24 cellular contexts compared by ENCODE assay signal in genomic region chr19:5331790-5332189, GRCh38. TPM values are rescaled to one million over a fixed set of nuclear protein-coding genes. Genes with fewer than 3 reads are reported as not detected.
DNase-seq lines count a peak whose midpoint lies in the region; ATAC-seq, FAIRE-seq and TF ChIP-seq lines count a peak whose summit lies in the region.
"Had no signal": no experiment of that assay in that cellular context is flagged by ENCODE, and none has a peak within 500 bp of the region (broad histone marks: within the 10 kb centered on the region; RNA-seq: fewer than 3 reads in every experiment).

No MANE protein-coding gene starts in this region.

- H3K9me3 ChIP-seq in GM12878 (replicated peaks; ENCODE audit: control insufficient read depth, insufficient read depth, low read length) (no peaks in the 10 kb centered on the region), H1 (ENCODE audit: insufficient read depth in 2 of 2, low read depth in 1 of 2, low read length in 1 of 2) (no peaks in the 10 kb centered on the region), osteoblast (ENCODE audit: low read depth, low read length) (no peaks in the 10 kb centered on the region)
- H3K9me3 ChIP-seq: BE2C, BLaER1, Caco-2 had no signal

- in situ Hi-C loops in GM12878 (cut with MboI), result no loop called here

- SMC1A ChIA-PET in GM12878 (lab: Charles Lee; ENCODE audit: uncharacterized antibody, unreplicated experiment), result no interaction called here

- no peaks in the 10 kb centered on the region for H3K36me3 Mint-ChIP-seq in WTC11
- no peaks in the 10 kb centered on the region for H3K36me3 Mint-ChIP-seq in activated T-cell treated with anti-CD3 and anti-CD28 coated beads, Interleukin-2, amount 50 U/mL, for 72 hours (ENCODE audit: insufficient read depth in 2 of 2)
- H3K36me3 Mint-ChIP-seq in naive thymus-derived CD8-positive, alpha-beta T cell, result no peaks in the 10 kb centered on the region
- H3K36me3 Mint-ChIP-seq: CD4-positive, CD25-positive, alpha-beta regulatory T cell; CD8-positive, alpha-beta T cell had no signal

- DNase-seq in WTC11 (ENCODE audit: low spot score) (no peak), GM12878 (ENCODE audit: low read depth, low spot score) (no peak), H1 (ENCODE audit: low read depth in 1 of 2, low spot score in 2 of 2) (no peak), osteoblast (ENCODE audit: insufficient read length, low spot score, missing footprints) (peak; percentile 17), NCI-H1105 (lab: John Stamatoyannopoulos, UW) (no peak)
- no peak for DNase-seq in activated T-cell treated with anti-CD3 and anti-CD28 coated beads, Interleukin-2, amount 50 U/mL, for 72 hours
- no peak for DNase-seq in naive thymus-derived CD8-positive, alpha-beta T cell
- DNase-seq: 8988T; ACHN; BE2C; C1 segment of cervical spinal cord; Caco-2; Calu3; CD4-positive, CD25-positive, alpha-beta regulatory T cell; CD8-positive, alpha-beta T cell; DMS79 treated with DMSO at 0.1 percent for 48 hours; GF-D8 had no signal

- TF ChIP-seq POLR2A in GM12878 (IDR thresholded peaks at IDR 0.05; ENCODE audit: low read depth, low read length), result no peak
- no peak for TF ChIP-seq POLR2A in H1 (IDR thresholded peaks at IDR 0.05; ENCODE audit: control extremely low read depth in 1 of 2, low read depth in 2 of 2, low read length in 2 of 2)

- H3K14ac ChIP-seq in H1 (ENCODE audit: insufficient read length), result no peak overlapping the region

- H3K9ac ChIP-seq in GM12878 (ENCODE audit: control insufficient read depth, insufficient read depth, low read length), result no peak overlapping the region
- H3K9ac ChIP-seq in H1 (replicated peaks in 1 of 4; ENCODE audit: extremely low read depth in 1 of 4, low read depth in 3 of 4, low read length in 3 of 4), result no peak overlapping the region
- H3K9ac ChIP-seq: BLaER1 had no signal

- TF ChIP-seq RAD21 in GM12878 (IDR thresholded peaks at IDR 0.05; ENCODE audit: insufficient read depth, low read depth, low read length), result no peak
- no peak for TF ChIP-seq RAD21 in H1 (IDR thresholded peaks at IDR 0.05 in 1 of 2, conservative IDR thresholded peaks at IDR 0.05 in 1 of 2; ENCODE audit: low read depth in 2 of 2, low read length in 2 of 2)

- H3K4me2 ChIP-seq in GM12878 (ENCODE audit: control insufficient read depth, insufficient read depth) (no peak overlapping the region), H1 (ENCODE audit: insufficient read depth in 1 of 2, low read depth in 2 of 2, low read length in 2 of 2) (no peak overlapping the region), osteoblast (ENCODE audit: insufficient read depth, low read length) (no peak overlapping the region)
- H3K4me2 ChIP-seq: BLaER1 had no signal

- H3K27me3 ChIP-seq in GM12878 (replicated peaks in 1 of 2; ENCODE audit: control insufficient read depth in 2 of 2, insufficient read depth in 2 of 2, low read length in 1 of 2) (no peaks in the 10 kb centered on the region), H1 (replicated peaks in 1 of 4; ENCODE audit: control insufficient read depth in 3 of 4, extremely low read depth in 1 of 4, insufficient read depth in 3 of 4, low read length in 3 of 4) (no peaks in the 10 kb centered on the region), osteoblast (ENCODE audit: insufficient read depth, low read length) (peaks cover 9% of the 10 kb centered on the region)
- H3K27me3 ChIP-seq: BE2C had no signal

- H2BK20ac ChIP-seq in H1 (ENCODE audit: low read length), result no peak overlapping the region

- H3K27ac Mint-ChIP-seq in WTC11, result no peak overlapping the region
- H3K27ac Mint-ChIP-seq in activated T-cell treated with anti-CD3 and anti-CD28 coated beads, Interleukin-2, amount 50 U/mL, for 72 hours, result no peak overlapping the region
- no peak overlapping the region for H3K27ac Mint-ChIP-seq in naive thymus-derived CD8-positive, alpha-beta T cell
- H3K27ac Mint-ChIP-seq: CD14-positive monocyte; CD4-positive, CD25-positive, alpha-beta regulatory T cell; CD8-positive, alpha-beta T cell had no signal

- no peak overlapping the region for H3K56ac ChIP-seq in H1 (replicated peaks; ENCODE audit: insufficient read length, low read depth, low read length)

- no peaks in the 10 kb centered on the region for H4K20me1 ChIP-seq in GM12878 (ENCODE audit: control insufficient read depth, insufficient read depth)
- peaks cover 44 to 53% of the 10 kb centered on the region in 2 experiments for H4K20me1 ChIP-seq in H1 (replicated peaks in 1 of 2; ENCODE audit: control insufficient read depth in 1 of 2, insufficient read depth in 2 of 2, low read length in 2 of 2)
- H4K20me1 ChIP-seq in osteoblast (ENCODE audit: insufficient read depth, low read length), result no peaks in the 10 kb centered on the region

- H3K79me2 ChIP-seq in GM12878 (ENCODE audit: control insufficient read depth, insufficient read depth, low read length) (no peaks in the 10 kb centered on the region), H1 (ENCODE audit: control insufficient read depth in 1 of 2, insufficient read depth in 2 of 2, low read length in 2 of 2) (peaks cover 12 to 92% of the 10 kb centered on the region in 2 experiments), osteoblast (ENCODE audit: insufficient read depth, low read length) (no peaks in the 10 kb centered on the region)

- no peaks in the 10 kb centered on the region for H3K23me2 ChIP-seq in H1 (ENCODE audit: low read depth, low read length)

- H3K27ac ChIP-seq in GM12878 (ENCODE audit: control insufficient read depth, insufficient read depth), result no peak overlapping the region
- no peak overlapping the region for H3K27ac ChIP-seq in H1 (ENCODE audit: low read depth, low read length)
- no peak overlapping the region for H3K27ac ChIP-seq in osteoblast (ENCODE audit: low read depth, low read length)
- H3K27ac ChIP-seq: BLaER1 had no signal

- TF ChIP-seq CTCF in WTC11 (IDR thresholded peaks at IDR 0.05) (no peak), GM12878 (IDR thresholded peaks at IDR 0.05 in 2 of 3, conservative IDR thresholded peaks at IDR 0.05 in 1 of 3; ENCODE audit: control insufficient read depth in 2 of 3, extremely low read depth in 1 of 3, insufficient read depth in 1 of 3, low read depth in 3 of 3, low read length in 3 of 3) (no peak), H1 (IDR thresholded peaks at IDR 0.05; ENCODE audit: control extremely low read depth in 1 of 3, insufficient read depth in 1 of 3, low read depth in 1 of 3, low read length in 3 of 3) (no peak), osteoblast (IDR thresholded peaks at IDR 0.05; ENCODE audit: extremely low read depth, low read depth, low read length) (no peak)

- no peak overlapping the region for H2BK5ac ChIP-seq in H1 (ENCODE audit: low read depth, low read length)

- POLR2A ChIA-PET in WTC11 (lab: Charles Lee) (no interaction called here), GM12878 (lab: Charles Lee) (no interaction called here), H1 (lab: Charles Lee; ENCODE audit: partially characterized antibody) (interaction anchor here (0.6 kb wide), 1 partner anchor 654 kb away, joined by 3 read pairs; no protein-coding TSS in a partner anchor)
- POLR2A ChIA-PET in naive thymus-derived CD8-positive, alpha-beta T cell (lab: Charles Lee), result interaction anchor here (0.6 kb wide), 1 partner anchor 85 kb away, joined by 10 read pairs; no protein-coding TSS in a partner anchor

- no peak overlapping the region for H3K18ac ChIP-seq in H1 (ENCODE audit: extremely low read depth, low read length)

- H3K9me3 Mint-ChIP-seq in WTC11, result no peaks in the 10 kb centered on the region
- H3K9me3 Mint-ChIP-seq in activated T-cell treated with anti-CD3 and anti-CD28 coated beads, Interleukin-2, amount 50 U/mL, for 72 hours, result no peaks in the 10 kb centered on the region
- H3K9me3 Mint-ChIP-seq in naive thymus-derived CD8-positive, alpha-beta T cell, result no peaks in the 10 kb centered on the region
- H3K9me3 Mint-ChIP-seq: CD8-positive, alpha-beta T cell had no signal

- no peak overlapping the region for H3K4me3 Mint-ChIP-seq in WTC11
- H3K4me3 Mint-ChIP-seq in activated T-cell treated with anti-CD3 and anti-CD28 coated beads, Interleukin-2, amount 50 U/mL, for 72 hours, result no peak overlapping the region
- no peak overlapping the region for H3K4me3 Mint-ChIP-seq in naive thymus-derived CD8-positive, alpha-beta T cell
- H3K4me3 Mint-ChIP-seq: CD14-positive monocyte; CD4-positive, CD25-positive, alpha-beta regulatory T cell; CD8-positive, alpha-beta T cell had no signal

- H3K79me1 ChIP-seq in H1 (ENCODE audit: low read depth, low read length), result peaks cover 27% of the 10 kb centered on the region

- no peak overlapping the region for H2BK12ac ChIP-seq in H1 (ENCODE audit: low read depth, low read length)

- no peak overlapping the region for H2BK120ac ChIP-seq in H1 (replicated peaks; ENCODE audit: low read depth, low read length)

- no peak overlapping the region for H4K5ac ChIP-seq in H1 (ENCODE audit: insufficient read length, low read depth, low read length)

- H2BK15ac ChIP-seq in H1 (ENCODE audit: low read length), result no peak overlapping the region

- H3K27me3 Mint-ChIP-seq in WTC11 (ENCODE audit: low read depth), result no peaks in the 10 kb centered on the region
- H3K27me3 Mint-ChIP-seq in activated T-cell treated with anti-CD3 and anti-CD28 coated beads, Interleukin-2, amount 50 U/mL, for 72 hours (ENCODE audit: low read depth), result peaks cover 32% of the 10 kb centered on the region
- peaks cover 17 to 78% (median 43%) of the 10 kb centered on the region in 5 donors for H3K27me3 Mint-ChIP-seq in naive thymus-derived CD8-positive, alpha-beta T cell

- FAIRE-seq in GM12878 (lab: Jason Lieb, UNC) (no peak), H1 (lab: Jason Lieb, UNC) (no peak)
- FAIRE-seq: A204.1, D721Med, G401.6, GM12892, GM18507 had no signal

- H3K4me1 ChIP-seq in GM12878 (ENCODE audit: control insufficient read depth, insufficient read depth, low read length) (peaks cover 32% of the 10 kb centered on the region), H1 (replicated peaks in 1 of 4; ENCODE audit: control insufficient read depth in 3 of 4, insufficient read depth in 4 of 4, low read length in 3 of 4) (peaks cover 2 to 4% (median 3%) of the 10 kb centered on the region in 4 experiments; a peak in 6 of 7 replicates), osteoblast (ENCODE audit: insufficient read depth, low read length) (no peaks in the 10 kb centered on the region)
- H3K4me1 ChIP-seq: BE2C, Caco-2 had no signal

- CTCF ChIA-PET in WTC11 (lab: Charles Lee) (interaction anchor here (0.6 kb wide), 1 partner anchor 1767 kb away, joined by 4 read pairs; no protein-coding TSS in a partner anchor), GM12878 (lab: Yijun Ruan, JAX) (interaction anchor here (1.9 kb wide), 1 partner anchor 10 kb away, joined by 8 read pairs; no protein-coding TSS in a partner anchor), H1 (lab: Charles Lee; ENCODE audit: partially characterized antibody) (no interaction called here)

- H4K91ac ChIP-seq in H1 (replicated peaks; ENCODE audit: insufficient read length, low read length), result no peak overlapping the region

- TF ChIP-seq EP300 in GM12878 (IDR thresholded peaks at IDR 0.05; ENCODE audit: borderline replicate concordance in 1 of 2, control insufficient read depth in 1 of 2, low read depth in 2 of 2, low read length in 2 of 2), result no peak
- no peak for TF ChIP-seq EP300 in H1 (IDR thresholded peaks at IDR 0.05; ENCODE audit: borderline replicate concordance in 1 of 2, low read depth in 2 of 2, low read length in 2 of 2)

- no peak overlapping the region for H3K23ac ChIP-seq in H1 (ENCODE audit: insufficient read length)

- intact Hi-C loops in GM12878 (cut with micrococcal nuclease; ENCODE audit: unreplicated experiment), result loop anchor here (10.0 kb wide), 1 partner anchor 47 kb away; no protein-coding TSS in a partner anchor

- H3K4me1 Mint-ChIP-seq in WTC11, result peaks cover 26% of the 10 kb centered on the region
- H3K4me1 Mint-ChIP-seq in activated T-cell treated with anti-CD3 and anti-CD28 coated beads, Interleukin-2, amount 50 U/mL, for 72 hours (ENCODE audit: low read depth), result peaks cover 5% of the 10 kb centered on the region
- H3K4me1 Mint-ChIP-seq in naive thymus-derived CD8-positive, alpha-beta T cell, result peaks cover 9 to 17% (median 13%) of the 10 kb centered on the region in 4 donors

- RAD21 ChIA-PET in GM12878 (lab: Charles Lee; ENCODE audit: unreplicated experiment), result no interaction called here

- no peak overlapping the region for H3K4ac ChIP-seq in H1 (replicated peaks; ENCODE audit: insufficient read length, low read depth, low read length)

- no peak overlapping the region for H4K8ac ChIP-seq in H1 (ENCODE audit: extremely low read depth, insufficient read depth, low read length)

- no TSS peak for BruUV-seq in GM12878 (replicated peaks; lab: Mats Ljungman, UMichigan)

- H2AFZ ChIP-seq in GM12878 (ENCODE audit: control insufficient read depth, low read depth, low read length) (no peak overlapping the region), H1 (ENCODE audit: low read length) (no peak overlapping the region), osteoblast (ENCODE audit: low read length) (no peak overlapping the region)

- ATAC-seq in WTC11 (no peak), GM12878 (no peak)
- no peak for ATAC-seq in activated T-cell treated with anti-CD3 and anti-CD28 coated beads, Interleukin-2, amount 50 U/mL, for 72 hours (replicated peaks in 1 of 2)
- ATAC-seq in naive thymus-derived CD8-positive, alpha-beta T cell, result no peak
- ATAC-seq: CD8-positive, alpha-beta T cell had no signal

- H3K36me3 ChIP-seq in GM12878 (ENCODE audit: control insufficient read depth in 2 of 2, insufficient read depth in 2 of 2, low read length in 1 of 2), result no peaks in the 10 kb centered on the region
- peaks cover 0 to 3% (median 1%) of the 10 kb centered on the region in 4 experiments; a peak in 1 of 8 replicates for H3K36me3 ChIP-seq in H1 (ENCODE audit: control insufficient read depth in 2 of 4, insufficient read depth in 4 of 4, low read length in 3 of 4)
- no peaks in the 10 kb centered on the region for H3K36me3 ChIP-seq in osteoblast (ENCODE audit: insufficient read depth, low read length)
- H3K36me3 ChIP-seq: BLaER1 had no signal

- H2AK5ac ChIP-seq in H1 (ENCODE audit: low read depth, low read length), result no peak overlapping the region

- 84% methylated on average over 13 of the region's 13 CpGs for WGBS in GM12878 (ENCODE audit: insufficient coverage, insufficient replicate concordance, low lambda C conversion rate, missing lambda C conversion rate)
- whole genome bisulfite sequencing in H1 (ENCODE audit: extremely low coverage in 1 of 2, insufficient coverage in 1 of 2, insufficient read length in 1 of 2, insufficient replicate concordance in 2 of 2, low coverage in 1 of 2, low lambda C conversion rate in 2 of 2, missing lambda C conversion rate in 1 of 2), 2 experiments, result 95% methylated on average over 13 of the region's 13 CpGs; no CpG with 5 or more reads in 1 of the 2 experiments

- H3K4me3 ChIP-seq in GM12878 (no peak overlapping the region), H1 (ENCODE audit: extremely low read depth in 1 of 4, insufficient read depth in 2 of 4, low read depth in 3 of 4, low read length in 4 of 4) (no peak overlapping the region), osteoblast (ENCODE audit: insufficient read depth, low read length) (no peak overlapping the region)
- H3K4me3 ChIP-seq: BLaER1 had no signal

RNA-seq across cellular contexts. Expression of gene PTPRS, which starts 8.8 kb away (rescaled TPM):
- total RNA-seq in WTC11 (2021), result 201 to 253 TPM (median 244 TPM) in 3 replicates
- 98.4 and 119 TPM in 2 replicates for total RNA-seq in GM12878 (2013; cell fraction: nucleolus; rRNA removed)
- 1.1 and 1.2 TPM in 2 replicates for total RNA-seq in GM12878 (2014; rRNA removed)
- total RNA-seq in GM12878 (2014; rRNA removed; fragmentation: Illumina TruSeq; extraction: Trizol), result 0.64 and 0.85 TPM in 2 replicates
- 3.4 and 3.5 TPM in 2 replicates for total RNA-seq in GM12878 (2021)
- 2.1 TPM for polyA plus RNA-seq in GM12878 (2011; ENCODE audit: low read depth)
- 16.0 and 32.1 TPM in 2 replicates for polyA plus RNA-seq in GM12878 (2011; rRNA removed)
- 35.9 and 45.1 TPM in 2 replicates for polyA plus RNA-seq in GM12878 (2011; cell fraction: cytosol; rRNA removed)
- 194 and 236 TPM in 2 replicates for polyA plus RNA-seq in GM12878 (2011; cell fraction: nucleus; rRNA removed)
- 3.4 and 4.4 TPM in 2 replicates for polyA plus RNA-seq in GM12878 (2012)
- 0.14 and 0.57 TPM in 2 replicates for polyA plus RNA-seq in GM12878 (2014; fragmentation: Illumina TruSeq; extraction: Trizol)
- under 1 TPM; 0.09 to 0.23 TPM for polyA plus RNA-seq in GM12878 (2014; fragmentation: Nextera tagmentation; extraction: Ambion mirVana)
- 1.2 and 1.6 TPM in 2 replicates for polyA plus RNA-seq in GM12878 (2014; rRNA removed)
- polyA plus RNA-seq in GM12878 (2016; fragmentation: Nextera tagmentation; extraction: Ambion mirVana), result under 1 TPM; 0.13 to 0.57 TPM
- polyA minus RNA-seq in GM12878 (2011; rRNA and poly(A)+ RNA removed), result 71.4 and 114 TPM in 2 replicates
- 59.1 and 59.7 TPM in 2 replicates for polyA minus RNA-seq in GM12878 (2011; cell fraction: cytosol; rRNA and poly(A)+ RNA removed)
- 41.0 and 72.5 TPM in 2 replicates for polyA minus RNA-seq in GM12878 (2011; cell fraction: nucleus; rRNA and poly(A)+ RNA removed)
- 218 and 223 TPM in 2 replicates for total RNA-seq in H1 (2021; fragmentation: NEBNext Ultra II Directional; extraction: Animal tissue kit (Norgen Biotek cat#: 25700))
- polyA plus RNA-seq in H1 (2011; rRNA removed), result 96.8 and 146 TPM in 2 replicates
- polyA plus RNA-seq in H1 (2011; cell fraction: cytosol; rRNA removed), result 87.7 TPM
- 278 TPM for polyA plus RNA-seq in H1 (2011; cell fraction: nucleus; rRNA removed)
- 73.0 to 132 TPM (median 116 TPM) in 4 replicates for polyA plus RNA-seq in H1 (2012, experiment 1 of 2)
- 60.0 TPM for polyA plus RNA-seq in H1 (2012, experiment 2 of 2)
- polyA plus RNA-seq in H1 (2013, experiment 1 of 2), result 124 TPM
- polyA plus RNA-seq in H1 (2013, experiment 2 of 2), result 122 TPM
- polyA minus RNA-seq in H1 (2011; rRNA and poly(A)+ RNA removed), result 192 and 241 TPM in 2 replicates
- 212 TPM for polyA minus RNA-seq in H1 (2011; cell fraction: cytosol; rRNA and poly(A)+ RNA removed)
- polyA minus RNA-seq in H1 (2011; cell fraction: nucleus; rRNA and poly(A)+ RNA removed), result 157 TPM
- total RNA-seq in osteoblast, result 218 and 227 TPM in 2 replicates
- 1 to 10 TPM; 2.0 to 2.7 TPM for total RNA-seq in activated T-cell treated with anti-CD3 and anti-CD28 coated beads, Interleukin-2, amount 50 U/mL, for 72 hours
- 10 to 100 TPM in 1 of 2 experiments, 1 to 10 TPM in 1; 8.9 to 11.6 TPM for total RNA-seq in naive thymus-derived CD8-positive, alpha-beta T cell
- 1 to 10 TPM in 1 of 3 donors, under 1 TPM in 2; 0.10 to 1.5 (median 0.88) TPM for polyA plus RNA-seq in naive thymus-derived CD8-positive, alpha-beta T cell
- polyA plus RNA-seq: CD14-positive monocyte had no signal

Comparison
In these comparisons a context has a peak if more than half of its experiments do, and no peak if none do; other contexts are left out.
1. POLR2A ChIA-PET loops: an anchor here in H1 (0.6 kb wide) and naive thymus-derived CD8-positive, alpha-beta T cell (0.6 kb wide); none called in WTC11 and GM12878.